ENCODE assay signal across 10 cellular contexts in genomic region chr1:206513312-206514111, GRCh38. TPM values are rescaled to one million over a fixed set of nuclear protein-coding genes. Genes with fewer than 3 reads are reported as not detected.
DNase-seq lines count a peak whose midpoint lies in the region; ATAC-seq and TF ChIP-seq lines count a peak whose summit lies in the region.
"Had no signal": no experiment of that assay in that cellular context is flagged by ENCODE, and none has a peak within 500 bp of the region (broad histone marks: within the 10 kb centered on the region; RNA-seq: fewer than 3 reads in every experiment).

No MANE protein-coding gene starts in this region.

- H3K4me3 ChIP-seq in choroid plexus epithelial cell (ENCODE audit: low read depth, low read length): no peak overlapping the region
- H3K4me3 ChIP-seq in mucosa of descending colon: no peak overlapping the region

- ATAC-seq in mucosa of descending colon (peak; percentile 59), HG03175 (IDR thresholded peaks at IDR 0.05; ENCODE audit: unreplicated experiment) (no peak), HG02678 (IDR thresholded peaks at IDR 0.05; ENCODE audit: unreplicated experiment) (no peak)
- ATAC-seq: stimulated activated naive CD8-positive, alpha-beta T cell treated with anti-CD3 and anti-CD28 coated beads, Interleukin-15, amount 100 ng/mL, for 72 hours had no signal

- H3K36me3 ChIP-seq in mucosa of descending colon (ENCODE audit: low read depth): no peaks in the 10 kb centered on the region

- no peaks in the 10 kb centered on the region for H3K9me3 ChIP-seq in mucosa of descending colon

- TF ChIP-seq CTCF in choroid plexus epithelial cell (conservative IDR thresholded peaks at IDR 0.05; ENCODE audit: low read depth, low read length) (no peak), mucosa of descending colon (IDR thresholded peaks at IDR 0.05) (no peak)

- intact Hi-C loops in mucosa of descending colon (cut with DNase I, micrococcal nuclease): no loop called here

- DNase-seq in NCI-H345 (lab: John Stamatoyannopoulos, UW) (peak; percentile 7), NCI-H345 treated with DMSO at 0.1 percent for 48 hours (lab: John Stamatoyannopoulos, UW; ENCODE audit: unreplicated experiment) (no peak), choroid plexus epithelial cell (ENCODE audit: low read depth) (peak; percentile 68), mucosa of descending colon (peak in 2 of 3 donors; percentile 39 to 68), NCI-H128 (lab: John Stamatoyannopoulos, UW; ENCODE audit: unreplicated experiment) (no peak)
- no peak for DNase-seq in stimulated activated CD4-positive, alpha-beta T cell treated with anti-CD3 and anti-CD28 coated beads, Interleukin-15, amount 100 ng/mL, for 24 hours
- DNase-seq: activated CD4-positive, CD25-positive, alpha-beta regulatory T cell treated with anti-CD3 and anti-CD28 coated beads, Interleukin-2, amount 50 U/mL, for 72 hours; stimulated activated naive CD8-positive, alpha-beta T cell treated with anti-CD3 and anti-CD28 coated beads, Interleukin-15, amount 100 ng/mL, for 72 hours had no signal

- peaks cover under 1% of the 10 kb centered on the region for H3K4me1 ChIP-seq in mucosa of descending colon (ENCODE audit: low read depth)

RNA-seq across cellular contexts. Expression of gene RASSF5, which starts 6.2 kb away (rescaled TPM):
- 1 to 10 TPM; 5.3 to 7.6 (median 5.8) TPM for total RNA-seq in mucosa of descending colon

RNA-seq across cellular contexts. Expression of gene IKBKE, which starts 43.2 kb away (rescaled TPM):
- total RNA-seq in mucosa of descending colon: 10 to 100 TPM in 2 of 3 donors, 1 to 10 TPM in 1; 9.7 to 24.7 (median 16.4) TPM

Comparison
In these comparisons a context has a peak if more than half of its experiments do, and no peak if none do; other contexts are left out.
1. DNase-seq: peak in NCI-H345 (single experiment), choroid plexus epithelial cell (single experiment) and mucosa of descending colon (2 of 3); none in NCI-H345 treated with DMSO at 0.1 percent for 48 hours (single experiment), NCI-H128 (single experiment) and stimulated activated CD4-positive, alpha-beta T cell treated with anti-CD3 and anti-CD28 coated beads, Interleukin-15, amount 100 ng/mL, for 24 hours (single experiment).